ENCODE assay signal across 8 cellular contexts in the genomic region with DNA sequence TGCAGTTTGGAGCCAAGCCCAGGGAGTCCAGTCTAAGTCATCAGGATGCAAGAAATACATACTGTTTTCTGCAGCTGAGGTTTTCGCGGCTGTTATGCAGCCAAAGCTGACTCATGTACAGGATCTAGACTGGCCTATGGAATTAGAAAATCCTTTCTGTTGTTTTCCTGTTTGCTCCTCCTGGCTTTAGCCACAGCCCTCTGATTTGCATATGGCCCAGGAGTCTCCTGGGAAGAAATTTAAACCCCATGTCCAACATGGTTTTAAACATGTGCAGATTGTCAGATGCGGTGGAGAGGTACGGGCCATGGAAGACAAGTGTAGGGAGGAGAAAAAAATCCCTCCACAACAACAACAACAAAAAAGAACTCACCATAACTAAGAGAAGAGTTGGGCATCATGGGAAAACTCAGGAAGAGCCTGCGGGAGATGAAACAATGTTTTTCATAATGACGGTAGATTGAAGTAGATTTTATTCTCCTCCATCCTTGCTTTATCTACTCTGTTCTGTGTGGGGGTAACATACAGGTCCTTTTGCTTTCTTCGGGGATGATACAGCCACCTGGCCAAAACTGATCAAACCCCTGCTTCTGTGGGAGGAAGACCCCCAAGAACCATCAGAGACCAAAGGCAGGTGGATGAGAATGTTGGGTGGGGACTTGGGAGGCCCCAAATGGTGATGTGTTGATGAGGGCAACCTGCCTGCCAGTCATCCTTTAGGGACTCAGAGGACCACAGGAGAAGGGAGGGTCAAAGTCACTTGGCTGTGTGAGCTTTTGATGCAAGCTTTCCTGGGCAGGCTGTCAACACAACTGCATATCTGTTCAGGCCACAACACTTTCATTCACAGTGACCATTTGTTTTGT. TPM values are rescaled to one million over a fixed set of nuclear protein-coding genes. Genes with fewer than 3 reads are reported as not detected.
DNase-seq lines count a peak whose midpoint lies in the region; ATAC-seq and TF ChIP-seq lines count a peak whose summit lies in the region.

No MANE protein-coding gene starts in this region.

- peak overlapping the region; percentile 100 for H2BK20ac ChIP-seq in IMR-90 (ENCODE audit: low read depth, low read length)

- peak overlapping the region; percentile 92 for H4K5ac ChIP-seq in IMR-90 (ENCODE audit: low read depth, low read length)

- intact Hi-C loops in IMR-90 (cut with micrococcal nuclease): no loop called here
- intact Hi-C loops in right lobe of liver (cut with DNase I): no loop called here

- no peaks in the 10 kb centered on the region for H3K79me1 ChIP-seq in IMR-90 (ENCODE audit: low read depth in 1 of 2, low read length in 2 of 2)

- in situ Hi-C loops in IMR-90 (cut with MboI; ENCODE audit: low sequenced_read_pairs): loop anchor here (25.0 kb wide), 2 partner anchors 1763 to 1888 kb away; no protein-coding TSS in a partner anchor

- TF ChIP-seq RAD21 in IMR-90 (IDR thresholded peaks at IDR 0.05; ENCODE audit: low read length): no peak

- H3K4me2 ChIP-seq in DND-41 (ENCODE audit: insufficient read depth, low read length) (no peak overlapping the region), IMR-90 (ENCODE audit: low read depth, low read length) (peak overlapping the region; percentile 22)

- TF ChIP-seq CTCF in DND-41 (IDR thresholded peaks at IDR 0.05; ENCODE audit: borderline replicate concordance, extremely low read depth, low read length, poor library complexity, severe bottlenecking) (no peak), IMR-90 (conservative IDR thresholded peaks at IDR 0.05; ENCODE audit: low read depth, low read length) (no peak), right lobe of liver (IDR thresholded peaks at IDR 0.05) (no peak), omental fat pad (IDR thresholded peaks at IDR 0.05) (no peak)

- H4K8ac ChIP-seq in IMR-90 (ENCODE audit: low read depth in 2 of 2, low read length in 2 of 2): peak overlapping the region; percentile 65 to 96

- H3K23ac ChIP-seq in IMR-90 (ENCODE audit: low read depth, low read length): peak overlapping the region; percentile 98

- H3K4me1 ChIP-seq in DND-41 (ENCODE audit: insufficient read depth, low read length): peaks cover 23% of the 10 kb centered on the region
- peaks cover 6% of the 10 kb centered on the region for H3K4me1 ChIP-seq in IMR-90 (ENCODE audit: control insufficient read depth, insufficient read depth, low read length)
- H3K4me1 ChIP-seq in right lobe of liver: no peaks in the 10 kb centered on the region

- H3K56ac ChIP-seq in IMR-90 (ENCODE audit: extremely low read depth, insufficient read depth, low read length): peak overlapping the region; percentile 99

- no peak overlapping the region for H3K27ac ChIP-seq in DND-41 (ENCODE audit: low read length)
- H3K27ac ChIP-seq in IMR-90 (ENCODE audit: insufficient read depth, low read length): peak overlapping the region; percentile 94
- peak overlapping the region; percentile 83 for H3K27ac ChIP-seq in angular gyrus (ENCODE audit: low read depth, low read length)
- no peak overlapping the region for H3K27ac ChIP-seq in right lobe of liver

- H3K4me3 ChIP-seq in DND-41 (ENCODE audit: low read depth in 1 of 2, low read length in 2 of 2): no peak overlapping the region
- no peak overlapping the region for H3K4me3 ChIP-seq in IMR-90 (ENCODE audit: insufficient read depth, low read depth, low read length)
- H3K4me3 ChIP-seq in right lobe of liver: no peak overlapping the region

- dilution Hi-C loops in IMR-90 (cut with HindIII; ENCODE audit: low sequenced_read_pairs, unreplicated experiment): no loop called here

- no TSS peak for BruUV-seq in IMR-90 (replicated peaks; lab: Mats Ljungman, UMichigan)

- peak overlapping the region; percentile 100 for H2BK120ac ChIP-seq in IMR-90 (ENCODE audit: low read depth, low read length)

- ATAC-seq in DND-41 (ENCODE audit: insufficient read depth, low read depth): no peak
- peak; percentile 91 for ATAC-seq in IMR-90 (ENCODE audit: low read depth)
- ATAC-seq in right lobe of liver: peak in 3 of 4 donors; percentile 45 to 65 (median 45)
- ATAC-seq in HG03565 (IDR thresholded peaks at IDR 0.05; ENCODE audit: unreplicated experiment): no peak
- ATAC-seq in omental fat pad (ENCODE audit: low FRiP score): no peak
- ATAC-seq in GM18907 (IDR thresholded peaks at IDR 0.05; ENCODE audit: unreplicated experiment): no peak
- ATAC-seq in HG03196 (IDR thresholded peaks at IDR 0.05; ENCODE audit: unreplicated experiment): no peak

- peak overlapping the region; percentile 32; the same call in 1 of the 3 replicates for H2BK15ac ChIP-seq in IMR-90 (ENCODE audit: low read depth, low read length)

- H2AK5ac ChIP-seq in IMR-90 (ENCODE audit: low read depth, low read length): peak overlapping the region; percentile 94

- no peaks in the 10 kb centered on the region for H3K36me3 ChIP-seq in DND-41 (ENCODE audit: insufficient read depth, low read length)
- H3K36me3 ChIP-seq in IMR-90 (ENCODE audit: control insufficient read depth, insufficient read depth, low read length): no peaks in the 10 kb centered on the region
- no peaks in the 10 kb centered on the region for H3K36me3 ChIP-seq in right lobe of liver

- peak overlapping the region; percentile 100 for H3K4ac ChIP-seq in IMR-90 (ENCODE audit: low read depth, low read length)

- TF ChIP-seq POLR2A in IMR-90 (IDR thresholded peaks at IDR 0.05; ENCODE audit: low read depth, low read length) (peak; percentile 100), right lobe of liver (IDR thresholded peaks at IDR 0.05) (no peak)

- H3K14ac ChIP-seq in IMR-90 (replicated peaks; ENCODE audit: low read depth, low read length): peak overlapping the region; percentile 99

- H3K18ac ChIP-seq in IMR-90 (ENCODE audit: low read depth, low read length): peak overlapping the region; percentile 95

- DNase-seq in DND-41: peak; percentile 12
- DNase-seq in IMR-90: peak; percentile 95
- no peak for DNase-seq in right lobe of liver
- no peak for DNase-seq in omental fat pad (ENCODE audit: low spot score)

- CTCF ChIA-PET in IMR-90 (lab: Yijun Ruan, JAX): no interaction called here

- no peaks in the 10 kb centered on the region for H4K20me1 ChIP-seq in DND-41 (ENCODE audit: insufficient read depth, low read length)
- H4K20me1 ChIP-seq in IMR-90 (ENCODE audit: insufficient read depth, low read length): peaks cover 9% of the 10 kb centered on the region

- peak overlapping the region; percentile 100 for H2BK5ac ChIP-seq in IMR-90 (ENCODE audit: low read depth, low read length, poor library complexity, severe bottlenecking)

- H3K27me3 ChIP-seq in DND-41 (ENCODE audit: insufficient read depth, low read length, poor library complexity): no peaks in the 10 kb centered on the region
- no peaks in the 10 kb centered on the region for H3K27me3 ChIP-seq in IMR-90 (ENCODE audit: control insufficient read depth, insufficient read depth, low read length)
- no peaks in the 10 kb centered on the region for H3K27me3 ChIP-seq in right lobe of liver

- no peaks in the 10 kb centered on the region for H3K79me2 ChIP-seq in DND-41 (ENCODE audit: insufficient read depth, low read length)

- no peaks in the 10 kb centered on the region for H3K9me3 ChIP-seq in DND-41 (ENCODE audit: insufficient read depth, low read length, severe bottlenecking)
- H3K9me3 ChIP-seq in IMR-90 (ENCODE audit: control insufficient read depth, insufficient read depth, low read length): no peaks in the 10 kb centered on the region
- no peaks in the 10 kb centered on the region for H3K9me3 ChIP-seq in right lobe of liver

- WGBS in IMR-90 (ENCODE audit: extremely low coverage in 2 of 2, insufficient read length in 1 of 2), 2 experiments: no CpG with 5 or more reads among the region's 7 CpGs
- WGBS in right lobe of liver (ENCODE audit: insufficient coverage, low coverage, low lambda C conversion rate, missing lambda C conversion rate): 40% methylated on average over 7 of the region's 7 CpGs

- H3K9ac ChIP-seq in DND-41 (ENCODE audit: low read depth, low read length) (no peak overlapping the region), IMR-90 (ENCODE audit: low read depth, low read length) (peak overlapping the region; percentile 71)

- H2AFZ ChIP-seq in DND-41 (ENCODE audit: low read depth, low read length): no peak overlapping the region
- H2AFZ ChIP-seq in IMR-90 (replicated peaks; ENCODE audit: low read length, poor library complexity): peak overlapping the region; percentile 82

- H2AK9ac ChIP-seq in IMR-90 (replicated peaks; ENCODE audit: low read depth, low read length, poor library complexity): peak overlapping the region; percentile 90

- POLR2A ChIA-PET in IMR-90 (lab: Charles Lee; ENCODE audit: unreplicated experiment): interaction anchor here (0.5 kb wide), 1 partner anchor 22 kb away, joined by 4 read pairs; no protein-coding TSS in a partner anchor

- peaks cover 26% of the 10 kb centered on the region for H3K9me1 ChIP-seq in IMR-90 (ENCODE audit: insufficient read depth, low read length)

- H4K91ac ChIP-seq in IMR-90 (ENCODE audit: insufficient read depth, low read depth, low read length): peak overlapping the region; percentile 100

TF ChIP-seq in IMR-90, 13 proteins besides CTCF, POLR2A, EP300 and RAD21:
- TF ChIP-seq FOS (IDR thresholded peaks at IDR 0.05; ENCODE audit: low read depth, low read length) (peak; percentile 16; the same call in 1 of the 2 replicates), CHD1 (IDR thresholded peaks at IDR 0.05; ENCODE audit: low read depth, low read length) (no peak), RFX5 (IDR thresholded peaks at IDR 0.05; ENCODE audit: low read depth, low read length) (0 out of 2 replicates have a peak, but pooled peaks have one; percentile 34), BHLHE40 (IDR thresholded peaks at IDR 0.05; ENCODE audit: low read depth, low read length) (no peak), MAFK (IDR thresholded peaks at IDR 0.05; ENCODE audit: low read depth, low read length) (no peak), RCOR1 (IDR thresholded peaks at IDR 0.05; ENCODE audit: insufficient replicate concordance, low read length) (peak; percentile 17), CEBPB (IDR thresholded peaks at IDR 0.05; ENCODE audit: low read depth, low read length) (no peak)
TF ChIP-seq in IMR-90: peak in this region for 3.

RNA-seq across cellular contexts. Expression of a gene that starts 29.8 kb away (rescaled TPM):
- total RNA-seq in IMR-90 (2012; rRNA removed): 14.3 and 14.4 TPM in 2 replicates
- 89.0 and 93.9 TPM in 2 replicates for polyA plus RNA-seq in IMR-90 (2012; rRNA removed)
- 41.2 and 78.7 TPM in 2 replicates for polyA plus RNA-seq in IMR-90 (2012; cell fraction: cytosol; rRNA removed)
- polyA plus RNA-seq in IMR-90 (2012; cell fraction: nucleus; rRNA removed; ENCODE audit: low replicate concordance): 60.2 and 62.3 TPM in 2 replicates
- total RNA-seq in right lobe of liver: 10 to 100 TPM; 10.3 to 32.1 (median 14.1) TPM
- total RNA-seq in omental fat pad: 10 to 100 TPM; 26.3 to 54.8 (median 36.9) TPM

Comparison
In these comparisons a context has a peak if more than half of its experiments do, and no peak if none do; other contexts are left out.
1. ATAC-seq: peak in IMR-90 (single experiment) and right lobe of liver (3 of 4); none in DND-41 (single experiment), HG03565 (single experiment), omental fat pad (single experiment), GM18907 (single experiment) and HG03196 (single experiment).
2. DNase-seq: peak in DND-41 (single experiment) and IMR-90 (single experiment); none in right lobe of liver (0 of 3) and omental fat pad (single experiment).
3. H3K27ac ChIP-seq: peak in IMR-90 (single experiment) and angular gyrus (single experiment); none in DND-41 (single experiment) and right lobe of liver (0 of 3).